In the genomic region with DNA sequence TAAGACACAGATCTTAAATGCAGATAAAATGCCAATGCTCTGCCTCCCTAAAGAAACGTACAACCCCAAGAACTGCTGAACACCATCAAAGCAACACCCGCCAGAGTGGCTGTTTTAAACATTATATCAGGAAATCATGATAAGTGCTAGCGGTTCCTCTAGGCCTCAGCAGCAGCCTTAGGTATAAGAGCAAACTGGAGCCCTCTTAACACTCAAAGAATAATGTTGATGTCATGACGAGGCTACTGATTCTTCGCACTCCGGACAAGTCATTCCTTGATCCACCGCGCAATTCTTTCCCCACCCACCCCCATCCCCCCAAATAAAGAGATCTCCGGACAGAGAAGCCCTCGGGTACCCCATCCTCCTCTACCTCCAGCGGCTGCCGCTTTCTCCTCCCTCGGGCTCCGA, we compare ENCODE assay signal across 8 cellular contexts. TPM values are rescaled to one million over a fixed set of nuclear protein-coding genes. Genes with fewer than 3 reads are reported as not detected.
DNase-seq lines count a peak whose midpoint lies in the region; ATAC-seq and TF ChIP-seq lines count a peak whose summit lies in the region.

No MANE protein-coding gene starts in this region.

- H3K27ac Mint-ChIP-seq in activated CD8-positive, alpha-beta T cell treated with anti-CD3 and anti-CD28 coated beads for 36 hours = peak overlapping the region; percentile 91

- ATAC-seq in activated CD8-positive, alpha-beta T cell treated with anti-CD3 and anti-CD28 coated beads for 36 hours = no peak
- ATAC-seq in sciatic nerve (peak; percentile 0), HG03139 (IDR thresholded peaks at IDR 0.05; ENCODE audit: unreplicated experiment) (no peak)

- POLR2A ChIA-PET in activated CD8-positive, alpha-beta T cell treated with anti-CD3 and anti-CD28 coated beads for 36 hours (lab: Charles Lee) = interaction anchor here (0.6 to 4.7 kb wide), 3 partner anchors 12 to 24 kb away, joined by 3 to 30 read pairs (median 3); a partner anchor contains a TSS

- intact Hi-C loops in activated CD8-positive, alpha-beta T cell treated with anti-CD3 and anti-CD28 coated beads for 36 hours (cut with micrococcal nuclease) = loop anchor here (5.0 kb wide), 1 partner anchor 108 kb away; a partner anchor contains a TSS
- intact Hi-C loops in sciatic nerve (cut with DNase I) = no loop called here

- no peaks in the 10 kb centered on the region for H3K27me3 ChIP-seq in HL-60 (ENCODE audit: insufficient read depth, poor library complexity, severe bottlenecking)

- peak; percentile 24 for DNase-seq in CD1c-positive myeloid dendritic cell (ENCODE audit: extremely low spot score)
- no peak for DNase-seq in HL-60 (ENCODE audit: low read depth in 1 of 2, low spot score in 1 of 2)
- peak; percentile 7 for DNase-seq in activated CD8-positive, alpha-beta T cell treated with anti-CD3 and anti-CD28 coated beads for 36 hours
- DNase-seq in germinal center (ENCODE audit: low spot score) = peak; percentile 20
- DNase-seq in sciatic nerve (ENCODE audit: low spot score) = no peak
- DNase-seq in HK-2 (ENCODE audit: unreplicated experiment) = no peak
- DNase-seq in NCI-H226 = no peak

- peaks cover 15% of the 10 kb centered on the region for H3K36me3 Mint-ChIP-seq in activated CD8-positive, alpha-beta T cell treated with anti-CD3 and anti-CD28 coated beads for 36 hours (ENCODE audit: low read depth)

- H3K4me1 Mint-ChIP-seq in activated CD8-positive, alpha-beta T cell treated with anti-CD3 and anti-CD28 coated beads for 36 hours (ENCODE audit: low read depth) = peaks cover 42% of the 10 kb centered on the region

- peak overlapping the region; percentile 92 for H3K27ac ChIP-seq in HL-60 (replicated peaks)

- H3K4me3 Mint-ChIP-seq in activated CD8-positive, alpha-beta T cell treated with anti-CD3 and anti-CD28 coated beads for 36 hours = peak overlapping the region; percentile 97

- H3K9me3 Mint-ChIP-seq in activated CD8-positive, alpha-beta T cell treated with anti-CD3 and anti-CD28 coated beads for 36 hours = no peaks in the 10 kb centered on the region

- H3K27me3 Mint-ChIP-seq in activated CD8-positive, alpha-beta T cell treated with anti-CD3 and anti-CD28 coated beads for 36 hours = no peaks in the 10 kb centered on the region

- TF ChIP-seq CTCF in HL-60 (IDR thresholded peaks at IDR 0.05; ENCODE audit: insufficient read depth, low read length) = no peak
- no peak for TF ChIP-seq CTCF in activated CD8-positive, alpha-beta T cell treated with anti-CD3 and anti-CD28 coated beads for 36 hours (IDR thresholded peaks at IDR 0.05)

- CTCF ChIA-PET in activated CD8-positive, alpha-beta T cell treated with anti-CD3 and anti-CD28 coated beads for 36 hours (lab: Charles Lee) = interaction anchor here (1.1 to 1.6 kb wide), 2 partner anchors 25 to 211 kb away, joined by 3 to 5 read pairs; a partner anchor contains a TSS

- peak overlapping the region; percentile 86 for H3K4me3 ChIP-seq in HL-60 (replicated peaks; ENCODE audit: insufficient read depth, low read length)

RNA-seq across cellular contexts. Expression of a gene that starts 0.5 kb away (rescaled TPM):
- 10 to 100 TPM; 28.0 to 29.1 TPM for total RNA-seq in activated CD8-positive, alpha-beta T cell treated with anti-CD3 and anti-CD28 coated beads for 36 hours
- 12.1 TPM for total RNA-seq in sciatic nerve

RNA-seq across cellular contexts. Expression of a gene that starts 24.9 kb away (rescaled TPM):
- 10 to 100 TPM; 38.4 to 38.8 TPM for total RNA-seq in activated CD8-positive, alpha-beta T cell treated with anti-CD3 and anti-CD28 coated beads for 36 hours
- 28.5 TPM for total RNA-seq in sciatic nerve

Comparison
In these comparisons a context has a peak if more than half of its experiments do, and no peak if none do; other contexts are left out.
1. DNase-seq: peak in CD1c-positive myeloid dendritic cell (single experiment), activated CD8-positive, alpha-beta T cell treated with anti-CD3 and anti-CD28 coated beads for 36 hours (single experiment) and germinal center (single experiment); none in HL-60 (0 of 2), sciatic nerve (single experiment), HK-2 (single experiment) and NCI-H226 (single experiment).